In the genomic region with DNA sequence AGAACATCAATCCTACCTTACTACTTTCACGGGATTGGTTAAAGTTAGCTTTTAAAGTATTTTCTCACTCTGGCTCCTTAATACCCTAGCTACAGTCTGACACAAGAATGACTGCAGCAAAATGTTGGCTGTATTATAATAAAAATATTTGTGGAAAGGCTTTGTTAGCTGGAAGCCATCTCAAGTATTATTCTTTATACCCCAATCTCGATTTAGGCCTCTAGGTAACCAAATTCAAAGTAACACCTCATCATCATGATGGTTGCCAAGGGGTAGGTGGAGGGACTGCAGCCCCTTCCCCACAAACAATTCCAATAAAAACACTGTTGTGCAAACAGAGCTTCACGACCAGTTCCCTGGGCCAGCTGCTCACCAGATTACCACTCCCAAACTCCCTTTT, we compare ENCODE assay signal across 8 cellular contexts. TPM values are rescaled to one million over a fixed set of nuclear protein-coding genes. Genes with fewer than 3 reads are reported as not detected.
DNase-seq lines count a peak whose midpoint lies in the region; ATAC-seq, FAIRE-seq and TF ChIP-seq lines count a peak whose summit lies in the region.

No MANE protein-coding gene starts in this region.

- CTCF ChIA-PET in SK-N-SH (lab: Yijun Ruan, JAX): interaction anchor here (0.6 to 5.6 kb wide), 10 partner anchors 12 to 1557 kb away, joined by 3 to 49 read pairs (median 4); partner anchors contain the start of gene C3orf33

- H3K9me1 ChIP-seq in keratinocyte (ENCODE audit: control insufficient read depth, extremely low read depth, insufficient read depth, low read length): no peaks in the 10 kb centered on the region

- no peak for ATAC-seq in SK-N-SH treated with all-trans-retinoic acid at 6 μM for 48 hours
- ATAC-seq in activated naive CD4-positive, alpha-beta T cell treated with anti-CD3 and anti-CD28 coated beads, Interleukin-2, amount 50 U/mL, for 72 hours: no peak
- ATAC-seq in HG03378 (IDR thresholded peaks at IDR 0.05; ENCODE audit: unreplicated experiment): no peak

- dilution Hi-C loops in keratinocyte (cut with MboI; ENCODE audit: extremely low pct_ligation_motif_present, low sequenced_read_pairs): no loop called here

- FAIRE-seq in keratinocyte (lab: Jason Lieb, UNC): no peak

- DNase-seq in SK-N-SH (peak; percentile 33), keratinocyte (ENCODE audit: low read depth, low spot score) (no peak), NCI-H1436 (lab: John Stamatoyannopoulos, UW) (no peak)
- no peak for DNase-seq in activated naive CD4-positive, alpha-beta T cell treated with anti-CD3 and anti-CD28 coated beads, Interleukin-2, amount 50 U/mL, for 72 hours (ENCODE audit: low spot score in 2 of 2)
- DNase-seq in activated CD8-positive, alpha-beta memory T cell treated with anti-CD3 and anti-CD28 coated beads, Interleukin-2, amount 50 U/mL, for 48 hours: no peak

- H4K20me1 ChIP-seq in SK-N-SH (ENCODE audit: insufficient read depth): peaks cover 26% of the 10 kb centered on the region
- H4K20me1 ChIP-seq in keratinocyte (ENCODE audit: control insufficient read depth, extremely low read depth, insufficient read depth, low read length): no peaks in the 10 kb centered on the region

- H3K27ac Mint-ChIP-seq in activated naive CD4-positive, alpha-beta T cell treated with anti-CD3 and anti-CD28 coated beads, Interleukin-2, amount 50 U/mL, for 72 hours: peak overlapping the region; percentile 87 to 94

- H3K36me3 ChIP-seq in SK-N-SH (replicated peaks in 1 of 2; ENCODE audit: control insufficient read depth in 1 of 2, insufficient read depth in 2 of 2, low read length in 1 of 2): no peaks in the 10 kb centered on the region
- H3K36me3 ChIP-seq in keratinocyte (ENCODE audit: control insufficient read depth in 2 of 2, extremely low read depth in 1 of 2, insufficient read depth in 2 of 2, low read length in 2 of 2): no peaks in the 10 kb centered on the region

- TF ChIP-seq RAD21 in SK-N-SH (IDR thresholded peaks at IDR 0.05; ENCODE audit: low read length): no peak

- peaks cover 7 to 8% of the 10 kb centered on the region in 2 donors for H3K36me3 Mint-ChIP-seq in activated naive CD4-positive, alpha-beta T cell treated with anti-CD3 and anti-CD28 coated beads, Interleukin-2, amount 50 U/mL, for 72 hours

- H2AFZ ChIP-seq in SK-N-SH (ENCODE audit: low read depth) (peak overlapping the region; percentile 99), keratinocyte (ENCODE audit: control insufficient read depth, low read length) (peak overlapping the region; percentile 97)

- H3K79me2 ChIP-seq in SK-N-SH (ENCODE audit: insufficient read depth): peaks cover 41% of the 10 kb centered on the region
- peaks cover 41% of the 10 kb centered on the region for H3K79me2 ChIP-seq in keratinocyte (ENCODE audit: control insufficient read depth, insufficient read depth, low read length)

- no peak for TF ChIP-seq EP300 in SK-N-SH (IDR thresholded peaks at IDR 0.05; ENCODE audit: borderline replicate concordance in 1 of 2, low read depth in 1 of 2, low read length in 1 of 2)

- H3K4me1 ChIP-seq in SK-N-SH (ENCODE audit: control insufficient read depth in 1 of 2, insufficient read depth in 2 of 2, low read depth in 1 of 2, low read length in 1 of 2) (peaks cover 8 to 10% of the 10 kb centered on the region in 2 experiments; a peak in 3 of 4 replicates), keratinocyte (ENCODE audit: control insufficient read depth, extremely low read depth, insufficient read depth, low read length) (peaks cover 12% of the 10 kb centered on the region)

- TF ChIP-seq CTCF in SK-N-SH (IDR thresholded peaks at IDR 0.05) (no peak; the same call in 1 of the 2 replicates), keratinocyte (optimal IDR thresholded peaks at IDR 0.05 in 1 of 3, IDR thresholded peaks at IDR 0.05 in 1 of 3, conservative IDR thresholded peaks at IDR 0.05 in 1 of 3; ENCODE audit: extremely low read depth in 1 of 3, insufficient read depth in 2 of 3, low read length in 3 of 3) (no peak)

- H3K4me2 ChIP-seq in SK-N-SH: peak overlapping the region; percentile 98
- H3K4me2 ChIP-seq in keratinocyte (ENCODE audit: control insufficient read depth, extremely low read depth, insufficient read depth, low read depth, low read length): peak overlapping the region; percentile 72

- peak overlapping the region; percentile 83 for H3K9ac ChIP-seq in SK-N-SH
- peak overlapping the region; percentile 59 for H3K9ac ChIP-seq in keratinocyte (ENCODE audit: control insufficient read depth, extremely low read depth, insufficient read depth, low read length)

- H3K27me3 ChIP-seq in SK-N-SH (ENCODE audit: insufficient read depth) (no peaks in the 10 kb centered on the region), keratinocyte (ENCODE audit: control insufficient read depth, extremely low read depth, insufficient read depth, low read length) (no peaks in the 10 kb centered on the region)

- POLR2A ChIA-PET in SK-N-SH (lab: Yijun Ruan, JAX): interaction anchor here (0.8 to 3.2 kb wide), 3 partner anchors 16 to 64 kb away, joined by 3 to 17 read pairs (median 4); partner anchors contain the start of genes C3orf33 and SLC33A1

- H3K4me3 ChIP-seq in SK-N-SH (ENCODE audit: low read depth in 2 of 2, low read length in 1 of 2) (peak overlapping the region; percentile 51 to 96), keratinocyte (ENCODE audit: control insufficient read depth in 2 of 3, extremely low read depth in 1 of 3, insufficient read depth in 2 of 3, low read depth in 1 of 3, low read length in 3 of 3) (peak overlapping the region; percentile 25 to 53 (median 36))

- H3K27ac ChIP-seq in SK-N-SH (ENCODE audit: low read depth in 2 of 2, low read length in 1 of 2) (peak overlapping the region; percentile 84 to 86), keratinocyte (ENCODE audit: control insufficient read depth, insufficient read depth, low read length) (peak overlapping the region; percentile 34), temporal lobe (ENCODE audit: low read depth, low read length) (peak overlapping the region; percentile 89)

- H3F3A ChIP-seq in SK-N-SH (replicated peaks; ENCODE audit: insufficient read depth): peaks cover 9% of the 10 kb centered on the region

- H3K9me3 Mint-ChIP-seq in activated naive CD4-positive, alpha-beta T cell treated with anti-CD3 and anti-CD28 coated beads, Interleukin-2, amount 50 U/mL, for 72 hours: no peaks in the 10 kb centered on the region

- no peaks in the 10 kb centered on the region for H3K9me2 ChIP-seq in SK-N-SH

- H3K9me3 ChIP-seq in SK-N-SH (no peaks in the 10 kb centered on the region), keratinocyte (ENCODE audit: control insufficient read depth, low read depth, low read length) (no peaks in the 10 kb centered on the region)

- WGBS in SK-N-SH (ENCODE audit: low lambda C conversion rate): 37% methylated on average over 3 of the region's 3 CpGs

TF ChIP-seq in SK-N-SH, 30 proteins besides CTCF, POLR2A, EP300 and RAD21 (continues in another document):
- no peak for TF ChIP-seq MAX (IDR thresholded peaks at IDR 0.05; ENCODE audit: low read depth)
- no peak for TF ChIP-seq RCOR1 (IDR thresholded peaks at IDR 0.05; ENCODE audit: low read length)

TF ChIP-seq in SK-N-SH treated with all-trans-retinoic acid at 6 μM for 48 hours, 23 proteins besides CTCF, POLR2A, EP300 and RAD21:
- TF ChIP-seq ISL1 (CRISPR knock-in tag; IDR thresholded peaks at IDR 0.05): no peak
TF ChIP-seq in SK-N-SH treated with all-trans-retinoic acid at 6 μM for 48 hours: peak in this region for 0.

RNA-seq across cellular contexts. Expression of gene GMPS, which starts 0.8 kb away (rescaled TPM):
- polyA plus RNA-seq in SK-N-SH (2012; rRNA removed) (13.4 and 14.8 TPM in 2 replicates), keratinocyte (19.5 to 53.7 TPM (median 51.8 TPM) in 3 replicates)
- polyA plus RNA-seq in SK-N-SH (2012; cell fraction: cytosol; rRNA removed): 21.1 and 28.5 TPM in 2 replicates
- polyA plus RNA-seq in SK-N-SH (2012; cell fraction: nucleus; rRNA removed): 8.8 and 14.2 TPM in 2 replicates
- total RNA-seq in activated naive CD4-positive, alpha-beta T cell treated with anti-CD3 and anti-CD28 coated beads, Interleukin-2, amount 50 U/mL, for 72 hours: 100 to 1,000 TPM; 116 to 122 TPM
- polyA plus RNA-seq in keratinocyte (2011; ENCODE audit: low read depth): 36.2 TPM
- 28.6 and 56.6 TPM in 2 replicates for polyA plus RNA-seq in keratinocyte (2011; cell fraction: cytosol; rRNA removed)
- polyA plus RNA-seq in keratinocyte (2011; cell fraction: nucleus; rRNA removed): 22.9 and 33.3 TPM in 2 replicates
- 45.7 and 52.0 TPM in 2 replicates for polyA plus RNA-seq in keratinocyte (2012; ENCODE audit: low replicate concordance)
- polyA minus RNA-seq in keratinocyte: 13.7 to 68.3 TPM (median 22.6 TPM) in 3 replicates
- polyA minus RNA-seq in keratinocyte (2011; cell fraction: cytosol; rRNA and poly(A)+ RNA removed): 21.1 TPM
- 7.2 and 21.8 TPM in 2 replicates for polyA minus RNA-seq in keratinocyte (2011; cell fraction: nucleus; rRNA and poly(A)+ RNA removed)
- total RNA-seq in temporal lobe: 31.7 TPM

RNA-seq across cellular contexts. Expression of gene SLC33A1, which starts 15.4 kb away (rescaled TPM):
- polyA plus RNA-seq in SK-N-SH (2012; rRNA removed) (10.3 and 12.8 TPM in 2 replicates), keratinocyte (23.5 to 33.9 TPM (median 30.9 TPM) in 3 replicates)
- polyA plus RNA-seq in SK-N-SH (2012; cell fraction: cytosol; rRNA removed): 10.8 and 11.9 TPM in 2 replicates
- polyA plus RNA-seq in SK-N-SH (2012; cell fraction: nucleus; rRNA removed): 17.4 and 17.6 TPM in 2 replicates
- 10 to 100 TPM; 23.5 to 25.1 TPM for total RNA-seq in activated naive CD4-positive, alpha-beta T cell treated with anti-CD3 and anti-CD28 coated beads, Interleukin-2, amount 50 U/mL, for 72 hours
- polyA plus RNA-seq in keratinocyte (2011; ENCODE audit: low read depth): 5.4 TPM
- polyA plus RNA-seq in keratinocyte (2011; cell fraction: cytosol; rRNA removed): 9.2 and 15.5 TPM in 2 replicates
- 51.4 and 58.1 TPM in 2 replicates for polyA plus RNA-seq in keratinocyte (2011; cell fraction: nucleus; rRNA removed)
- 19.1 and 22.0 TPM in 2 replicates for polyA plus RNA-seq in keratinocyte (2012; ENCODE audit: low replicate concordance)
- polyA minus RNA-seq in keratinocyte: 19.1 to 49.3 TPM (median 39.0 TPM) in 3 replicates
- 31.1 TPM for polyA minus RNA-seq in keratinocyte (2011; cell fraction: cytosol; rRNA and poly(A)+ RNA removed)
- 59.5 and 80.1 TPM in 2 replicates for polyA minus RNA-seq in keratinocyte (2011; cell fraction: nucleus; rRNA and poly(A)+ RNA removed)
- total RNA-seq in temporal lobe: 26.6 TPM

Comparison
In these comparisons a context has a peak if more than half of its experiments do, and no peak if none do; other contexts are left out.
1. H3K27ac ChIP-seq: peak in every context shown above with its lines; median percentile 89 in temporal lobe; 85 in SK-N-SH; 34 in keratinocyte.